In genomic region chr5:9771079-9771478, GRCh38 we compare ENCODE assay signal across 11 cellular contexts.
"Had no signal": no experiment of that assay in that cellular context is flagged by ENCODE, and none has a peak within 500 bp of the region (broad histone marks: within the 10 kb centered on the region; RNA-seq: fewer than 3 reads in every experiment).

No MANE protein-coding gene starts in this region.

- H3K4me3 ChIP-seq: GM23248, GM23338, HAP-1 had no signal

- DNase-seq: GM23248, GOT3, H7, H9, HCEC 1CT, HFFc6 had no signal

- H3K4me1 ChIP-seq: HAP-1 had no signal

- H3K9me3 ChIP-seq: HAP-1 had no signal

- H3K27ac ChIP-seq: GM23248 had no signal

- H3K9ac ChIP-seq: GM23248 had no signal

- H3K4me2 ChIP-seq: GM23338 had no signal

- ATAC-seq: GM23338, HCT116 had no signal

- H3K36me3 ChIP-seq: HAP-1 had no signal

- H2AFZ ChIP-seq: GM23248, GM23338 had no signal

- FAIRE-seq: H1, H54 had no signal
